ENCODE assay signal across 8 cellular contexts in the genomic region with DNA sequence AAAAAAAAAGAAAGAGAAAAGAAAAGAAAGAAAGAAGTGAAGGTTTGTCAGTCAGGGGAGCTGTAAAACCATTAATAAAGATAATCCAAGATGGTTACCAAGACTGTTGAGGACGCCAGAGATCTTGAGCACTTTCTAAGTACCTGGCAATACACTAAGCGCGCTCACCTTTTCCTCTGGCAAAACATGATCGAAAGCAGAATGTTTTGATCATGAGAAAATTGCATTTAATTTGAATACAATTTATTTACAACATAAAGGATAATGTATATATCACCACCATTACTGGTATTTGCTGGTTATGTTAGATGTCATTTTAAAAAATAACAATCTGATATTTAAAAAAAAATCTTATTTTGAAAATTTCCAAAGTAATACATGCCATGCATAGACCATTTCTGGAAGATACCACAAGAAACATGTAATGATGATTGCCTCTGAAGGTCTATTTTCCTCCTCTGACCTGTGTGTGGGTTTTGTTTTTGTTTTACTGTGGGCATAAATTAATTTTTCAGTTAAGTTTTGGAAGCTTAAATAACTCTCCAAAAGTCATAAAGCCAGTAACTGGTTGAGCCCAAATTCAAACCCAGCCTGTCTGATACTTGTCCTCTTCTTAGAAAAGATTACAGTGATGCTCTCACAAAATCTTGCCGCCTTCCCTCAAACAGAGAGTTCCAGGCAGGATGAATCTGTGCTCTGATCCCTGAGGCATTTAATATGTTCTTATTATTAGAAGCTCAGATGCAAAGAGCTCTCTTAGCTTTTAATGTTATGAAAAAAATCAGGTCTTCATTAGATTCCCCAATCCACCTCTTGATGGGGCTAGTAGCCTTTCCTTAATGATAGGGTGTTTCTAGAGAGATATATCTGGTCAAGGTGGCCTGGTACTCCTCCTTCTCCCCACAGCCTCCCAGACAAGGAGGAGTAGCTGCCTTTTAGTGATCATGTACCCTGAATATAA. TPM values are rescaled to one million over a fixed set of nuclear protein-coding genes. Genes with fewer than 3 reads are reported as not detected.
DNase-seq lines count a peak whose midpoint lies in the region; ATAC-seq and TF ChIP-seq lines count a peak whose summit lies in the region.

No MANE protein-coding gene starts in this region.

- intact Hi-C loops in right cardiac atrium (cut with DNase I) (loop anchor here in 2 of 4 donors (2.0 kb wide), 1 partner anchor 14 kb away; no protein-coding TSS in a partner anchor), stomach (cut with DNase I; ENCODE audit: low total_unique reads) (no loop called here)

- ATAC-seq in right cardiac atrium (no peak), HG03139 (IDR thresholded peaks at IDR 0.05; ENCODE audit: unreplicated experiment) (no peak)

- H3K27me3 ChIP-seq in right cardiac atrium (ENCODE audit: control insufficient read depth, insufficient read depth) (no peaks in the 10 kb centered on the region), stomach (no peaks in the 10 kb centered on the region)

- peaks cover 2% of the 10 kb centered on the region for H3K4me1 ChIP-seq in right cardiac atrium (ENCODE audit: control insufficient read depth, insufficient read depth, low read length)
- peaks cover 10 to 68% (median 33%) of the 10 kb centered on the region in 4 donors for H3K4me1 ChIP-seq in stomach

- TF ChIP-seq CTCF in VCaP (conservative IDR thresholded peaks at IDR 0.05) (peak; percentile 63), stomach (IDR thresholded peaks at IDR 0.05) (no peak)

- peak overlapping the region; percentile 91 for H3K4me3 ChIP-seq in Jurkat, Clone E6-1 (ENCODE audit: low read length)
- H3K4me3 ChIP-seq in right cardiac atrium (ENCODE audit: low read length) (peak overlapping the region; percentile 76), stomach (peak overlapping the region; percentile 67 to 86 (median 75))

- TF ChIP-seq EP300 in stomach (IDR thresholded peaks at IDR 0.05), result no peak

- peak; percentile 39 for DNase-seq in DMS79 treated with DMSO at 0.1 percent for 48 hours (lab: John Stamatoyannopoulos, UW)
- no peak for DNase-seq in Jurkat, Clone E6-1 (ENCODE audit: low read depth, low spot score)
- DNase-seq in right cardiac atrium, result no peak
- no peak for DNase-seq in stomach
- DNase-seq in NCI-H187 treated with DMSO at 0.1 percent for 48 hours (lab: John Stamatoyannopoulos, UW), result no peak
- no peak for DNase-seq in anterior cingulate cortex (lab: John Stamatoyannopoulos, UW)

- peaks cover 28 to 51% (median 38%) of the 10 kb centered on the region in 4 donors for H3K36me3 ChIP-seq in stomach

- WGBS in right cardiac atrium, result 56% methylated on average over 5 of the region's 5 CpGs
- WGBS in stomach, 5 donors, result 53 to 63% (median 55%) methylated on average over 5 of the region's 5 CpGs

- H3K9me3 ChIP-seq in right cardiac atrium (ENCODE audit: control insufficient read depth, low read length), result no peaks in the 10 kb centered on the region
- H3K9me3 ChIP-seq in stomach, result no peaks in the 10 kb centered on the region

- no peak for TF ChIP-seq POLR2A in stomach (IDR thresholded peaks at IDR 0.05)

- H3K27ac ChIP-seq in VCaP (peak overlapping the region; percentile 89), right cardiac atrium (ENCODE audit: low read length) (no peak overlapping the region), stomach (peak overlapping the region; percentile 63 to 100 (median 99))

RNA-seq across cellular contexts. Expression of a gene that starts 2.0 kb away (rescaled TPM):
- 1,962 TPM for polyA plus RNA-seq in Jurkat, Clone E6-1 (2012; ENCODE audit: insufficient read depth, insufficient read length)
- total RNA-seq in right cardiac atrium (1,000 to 10,000 TPM; 1,377 to 1,599 (median 1,490) TPM), stomach (1,000 to 10,000 TPM in 4 of 5 donors, 100 to 1,000 TPM in 1; 815 to 3,849 (median 2,307) TPM)
- polyA plus RNA-seq in right cardiac atrium (2,022 TPM), stomach (1,000 to 10,000 TPM; 1,385 to 1,947 (median 1,540) TPM)

RNA-seq across cellular contexts. Expression of a gene that starts 2.2 kb away (rescaled TPM):
- polyA plus RNA-seq in Jurkat, Clone E6-1 (2012; ENCODE audit: insufficient read depth, insufficient read length), result 1.7 TPM
- total RNA-seq in right cardiac atrium (1 to 10 TPM; 2.4 to 6.6 (median 3.9) TPM), stomach (1 to 10 TPM in 4 of 5 donors, not detected in 1; 1.3 to 5.8 (median 4.2) TPM)
- polyA plus RNA-seq in right cardiac atrium (8.3 TPM), stomach (1 to 10 TPM in 2 of 3 donors, under 1 TPM in 1; 0.92 to 2.3 (median 1.1) TPM)

RNA-seq across cellular contexts. Expression of a gene that starts 23.0 kb away (rescaled TPM):
- polyA plus RNA-seq in Jurkat, Clone E6-1 (2012; ENCODE audit: insufficient read depth, insufficient read length), result 15.7 TPM
- total RNA-seq in right cardiac atrium (10 to 100 TPM; 46.1 to 81.4 (median 71.9) TPM), stomach (10 to 100 TPM in 1 of 5 donors, 1 to 10 TPM in 3, under 1 TPM in 1; 0.58 to 43.8 (median 2.7) TPM)
- polyA plus RNA-seq in right cardiac atrium (53.5 TPM), stomach (10 to 100 TPM in 2 of 3 donors, 1 to 10 TPM in 1; 9.2 to 14.7 (median 10.4) TPM)

RNA-seq across cellular contexts. Expression of a gene that starts 49.8 kb away (rescaled TPM):
- 34.8 TPM for polyA plus RNA-seq in Jurkat, Clone E6-1 (2012; ENCODE audit: insufficient read depth, insufficient read length)
- total RNA-seq in right cardiac atrium (10 to 100 TPM; 38.8 to 45.7 (median 42.4) TPM), stomach (100 to 1,000 TPM in 4 of 5 donors, 10 to 100 TPM in 1; 99.5 to 240 (median 139) TPM)
- polyA plus RNA-seq in right cardiac atrium (15.0 TPM), stomach (10 to 100 TPM; 12.1 to 32.4 (median 15.1) TPM)
